Comparison of ENCODE assay signal across 10 cellular contexts in genomic region chr11:35182317-35182939, GRCh38. TPM values are rescaled to one million over a fixed set of nuclear protein-coding genes. Genes with fewer than 3 reads are reported as not detected.
DNase-seq lines count a peak whose midpoint lies in the region; ATAC-seq and TF ChIP-seq lines count a peak whose summit lies in the region.
"Had no signal": no experiment of that assay in that cellular context is flagged by ENCODE, and none has a peak within 500 bp of the region (broad histone marks: within the 10 kb centered on the region; RNA-seq: fewer than 3 reads in every experiment).

No MANE protein-coding gene starts in this region.

- ATAC-seq in GM18907 (IDR thresholded peaks at IDR 0.05; ENCODE audit: unreplicated experiment) (peak; percentile 67), GM21825 (IDR thresholded peaks at IDR 0.05; ENCODE audit: unreplicated experiment) (peak; percentile 68), IMR-90 (ENCODE audit: low read depth) (no peak), HG03571 (IDR thresholded peaks at IDR 0.05; ENCODE audit: unreplicated experiment) (no peak)
- no peak for ATAC-seq in natural killer cell treated with Interleukin-12 subunit alpha and Interleukin-12 subunit beta and Interleukin-15 and Interleukin-18, amount 100 ng/mL, for 72 hours

- peak overlapping the region; percentile 11; the same call in 1 of the 2 replicates for H3K18ac ChIP-seq in IMR-90 (ENCODE audit: low read depth, low read length)

- no peak overlapping the region for H3K4me3 Mint-ChIP-seq in natural killer cell treated with Interleukin-12 subunit alpha and Interleukin-12 subunit beta and Interleukin-15 and Interleukin-18, amount 100 ng/mL, for 72 hours

- 0 out of 2 replicates have a peak overlapping the region, but pooled peaks have one; percentile 27 for H4K5ac ChIP-seq in IMR-90 (ENCODE audit: low read depth, low read length)

- H3K36me3 ChIP-seq in IMR-90 (ENCODE audit: control insufficient read depth, insufficient read depth, low read length): peaks cover 58% of the 10 kb centered on the region

- H3K36me3 Mint-ChIP-seq in natural killer cell treated with Interleukin-12 subunit alpha and Interleukin-12 subunit beta and Interleukin-15 and Interleukin-18, amount 100 ng/mL, for 72 hours: peaks cover 55% of the 10 kb centered on the region

- peak overlapping the region; percentile 43; the same call in 1 of the 2 replicates for H3K27ac ChIP-seq in IMR-90 (ENCODE audit: insufficient read depth, low read length)

- no peak overlapping the region for H3K4me3 ChIP-seq in IMR-90 (ENCODE audit: insufficient read depth, low read depth, low read length)

- H2AK5ac ChIP-seq in IMR-90 (ENCODE audit: low read depth, low read length): no peak overlapping the region

- H2BK20ac ChIP-seq in IMR-90 (ENCODE audit: low read depth, low read length): no peak overlapping the region

- H2BK5ac ChIP-seq in IMR-90 (ENCODE audit: low read depth, low read length, poor library complexity, severe bottlenecking): peak overlapping the region; percentile 22

- peak overlapping the region; percentile 36 to 51 for H3K27ac Mint-ChIP-seq in natural killer cell treated with Interleukin-12 subunit alpha and Interleukin-12 subunit beta and Interleukin-15 and Interleukin-18, amount 100 ng/mL, for 72 hours

- H3K27me3 Mint-ChIP-seq in natural killer cell treated with Interleukin-12 subunit alpha and Interleukin-12 subunit beta and Interleukin-15 and Interleukin-18, amount 100 ng/mL, for 72 hours: no peaks in the 10 kb centered on the region

- H3K9me1 ChIP-seq in IMR-90 (ENCODE audit: insufficient read depth, low read length): peaks cover 25% of the 10 kb centered on the region

- peaks cover 64% of the 10 kb centered on the region for H4K20me1 ChIP-seq in IMR-90 (ENCODE audit: insufficient read depth, low read length)

- peaks cover 33% of the 10 kb centered on the region for H3K4me1 ChIP-seq in IMR-90 (ENCODE audit: control insufficient read depth, insufficient read depth, low read length)

- H2BK15ac ChIP-seq in IMR-90 (ENCODE audit: low read depth, low read length): no peak overlapping the region

- H4K8ac ChIP-seq in IMR-90 (ENCODE audit: low read depth in 2 of 2, low read length in 2 of 2): peak overlapping the region in 1 of 2 experiments; percentile 29; a peak in 1 of 4 replicates

- no peak overlapping the region for H2AK9ac ChIP-seq in IMR-90 (replicated peaks; ENCODE audit: low read depth, low read length, poor library complexity)

- H3K56ac ChIP-seq in IMR-90 (ENCODE audit: extremely low read depth, insufficient read depth, low read length): no peak overlapping the region

- in situ Hi-C loops in IMR-90 (cut with MboI; ENCODE audit: low sequenced_read_pairs): no loop called here

- H4K91ac ChIP-seq in IMR-90 (ENCODE audit: insufficient read depth, low read depth, low read length): no peak overlapping the region

- H3K4me1 Mint-ChIP-seq in natural killer cell treated with Interleukin-12 subunit alpha and Interleukin-12 subunit beta and Interleukin-15 and Interleukin-18, amount 100 ng/mL, for 72 hours (ENCODE audit: low read depth in 2 of 2): peaks cover 58 to 72% of the 10 kb centered on the region in 2 donors

- no peak overlapping the region for H3K14ac ChIP-seq in IMR-90 (replicated peaks; ENCODE audit: low read depth, low read length)

- 0 out of 2 replicates have a peak overlapping the region, but pooled peaks have one; percentile 1 for H3K23ac ChIP-seq in IMR-90 (ENCODE audit: low read depth, low read length)

- DNase-seq in IMR-90 (no peak), NCI-H2171 (lab: John Stamatoyannopoulos, UW) (no peak), islet precursor cell (no peak), ecto neural progenitor cell (ENCODE audit: low spot score) (no peak)
- no peak for DNase-seq in natural killer cell treated with Interleukin-12 subunit alpha and Interleukin-12 subunit beta and Interleukin-15 and Interleukin-18, amount 100 ng/mL, for 72 hours (ENCODE audit: low spot score)
- DNase-seq: H7, hypothalamus had no signal

- H3K4me2 ChIP-seq in IMR-90 (ENCODE audit: low read depth, low read length): no peak overlapping the region

- H3K9me3 Mint-ChIP-seq in natural killer cell treated with Interleukin-12 subunit alpha and Interleukin-12 subunit beta and Interleukin-15 and Interleukin-18, amount 100 ng/mL, for 72 hours: no peaks in the 10 kb centered on the region

- no peak overlapping the region for H2BK120ac ChIP-seq in IMR-90 (ENCODE audit: low read depth, low read length)

- H3K4ac ChIP-seq in IMR-90 (ENCODE audit: low read depth, low read length): no peak overlapping the region

- peaks cover 37 to 73% of the 10 kb centered on the region in 2 experiments for H3K79me1 ChIP-seq in IMR-90 (ENCODE audit: low read depth in 1 of 2, low read length in 2 of 2)

- H3K9ac ChIP-seq in IMR-90 (ENCODE audit: low read depth, low read length): no peak overlapping the region

- BruUV-seq in IMR-90 (replicated peaks; lab: Mats Ljungman, UMichigan): no TSS peak

- TF ChIP-seq POLR2A in IMR-90 (IDR thresholded peaks at IDR 0.05; ENCODE audit: low read depth, low read length): no peak

- TF ChIP-seq CTCF in IMR-90 (conservative IDR thresholded peaks at IDR 0.05; ENCODE audit: low read depth, low read length): no peak

- no peak overlapping the region for H2AFZ ChIP-seq in IMR-90 (replicated peaks; ENCODE audit: low read length, poor library complexity)

- 100% methylated on average over 1 of the region's 6 CpGs; no CpG with 5 or more reads in 1 of the 2 experiments for WGBS in IMR-90 (ENCODE audit: extremely low coverage in 2 of 2, insufficient read length in 1 of 2), 2 experiments

- no peaks in the 10 kb centered on the region for H3K27me3 ChIP-seq in IMR-90 (ENCODE audit: control insufficient read depth, insufficient read depth, low read length)

- POLR2A ChIA-PET in IMR-90 (lab: Charles Lee; ENCODE audit: unreplicated experiment): no interaction called here

- CTCF ChIA-PET in IMR-90 (lab: Yijun Ruan, JAX): interaction anchor here (1.4 kb wide), 1 partner anchor 11 kb away, joined by 3 read pairs; no protein-coding TSS in a partner anchor

- no peaks in the 10 kb centered on the region for H3K9me3 ChIP-seq in IMR-90 (ENCODE audit: control insufficient read depth, insufficient read depth, low read length)

- intact Hi-C loops in IMR-90 (cut with micrococcal nuclease): no loop called here

- dilution Hi-C loops in IMR-90 (cut with HindIII; ENCODE audit: low sequenced_read_pairs, unreplicated experiment): no loop called here

- TF ChIP-seq RAD21 in IMR-90 (IDR thresholded peaks at IDR 0.05; ENCODE audit: low read length): no peak

TF ChIP-seq in IMR-90, 13 proteins besides CTCF, POLR2A, EP300 and RAD21:
- TF ChIP-seq CEBPB (IDR thresholded peaks at IDR 0.05; ENCODE audit: low read depth, low read length): no peak
- no peak for TF ChIP-seq RCOR1 (IDR thresholded peaks at IDR 0.05; ENCODE audit: insufficient replicate concordance, low read length)
- TF ChIP-seq FOS (IDR thresholded peaks at IDR 0.05; ENCODE audit: low read depth, low read length): no peak
- TF ChIP-seq MAFK (IDR thresholded peaks at IDR 0.05; ENCODE audit: low read depth, low read length): no peak
- TF ChIP-seq BHLHE40 (IDR thresholded peaks at IDR 0.05; ENCODE audit: low read depth, low read length): no peak
- TF ChIP-seq MAZ (IDR thresholded peaks at IDR 0.05; ENCODE audit: borderline replicate concordance, low read depth, low read length): no peak
- no peak for TF ChIP-seq SMC3 (IDR thresholded peaks at IDR 0.05; ENCODE audit: low read depth, low read length)
- TF ChIP-seq MXI1 (IDR thresholded peaks at IDR 0.05; ENCODE audit: borderline replicate concordance, low read depth, low read length): no peak

RNA-seq across cellular contexts. Expression of gene CD44, which starts 43.5 kb away (rescaled TPM):
- total RNA-seq in IMR-90 (2012; rRNA removed): 341 and 357 TPM in 2 replicates
- polyA plus RNA-seq in IMR-90 (2012; rRNA removed): 947 and 1,094 TPM in 2 replicates
- polyA plus RNA-seq in IMR-90 (2012; cell fraction: cytosol; rRNA removed): 502 and 1,091 TPM in 2 replicates
- polyA plus RNA-seq in IMR-90 (2012; cell fraction: nucleus; rRNA removed; ENCODE audit: low replicate concordance): 461 and 652 TPM in 2 replicates
- total RNA-seq in natural killer cell treated with Interleukin-12 subunit alpha and Interleukin-12 subunit beta and Interleukin-15 and Interleukin-18, amount 100 ng/mL, for 72 hours: 100 to 1,000 TPM; 698 to 736 TPM

Comparison
In these comparisons a context has a peak if more than half of its experiments do, and no peak if none do; other contexts are left out.
1. ATAC-seq: peak in GM18907 (single experiment) and GM21825 (single experiment); none in IMR-90 (single experiment), natural killer cell treated with Interleukin-12 subunit alpha and Interleukin-12 subunit beta and Interleukin-15 and Interleukin-18, amount 100 ng/mL, for 72 hours (0 of 2) and HG03571 (single experiment).